Comparison of ENCODE assay signal across 19 cellular contexts in genomic region chr5:74396913-74397606, GRCh38.
DNase-seq lines count a peak whose midpoint lies in the region; ATAC-seq and TF ChIP-seq lines count a peak whose summit lies in the region.
"Had no signal": no experiment of that assay in that cellular context is flagged by ENCODE, and none has a peak within 500 bp of the region (broad histone marks: within the 10 kb centered on the region; RNA-seq: fewer than 3 reads in every experiment).

No MANE protein-coding gene starts in this region.

- DNase-seq in NCI-H1092 treated with DMSO at 0.1 percent for 48 hours (lab: John Stamatoyannopoulos, UW) (peak; percentile 23), NCI-H1092 (lab: John Stamatoyannopoulos, UW) (no peak), SHP77 treated with DMSO at 0.1 percent for 48 hours (lab: John Stamatoyannopoulos, UW) (peak; percentile 88), foreskin keratinocyte (no peak), gastrocnemius medialis (peak in 1 of 2 donors; percentile 40), iPS-NIHi7 (ENCODE audit: extremely low spot score) (no peak), omental fat pad (ENCODE audit: low spot score) (no peak)
- DNase-seq: activated CD4-positive, alpha-beta T cell treated with anti-CD3 and anti-CD28 coated beads, Interleukin-2, amount 10 ng/mL, durations not matched to agents 7 days and 5 days; activated effector memory CD4-positive, alpha-beta T cell treated with anti-CD3 and anti-CD28 coated beads, Interleukin-2, amount 50 U/mL, for 16 hours; DMS153; hippocampal formation; kidney; mesendoderm; NCI-H1930; stimulated activated CD4-positive, alpha-beta T cell treated with anti-CD3 and anti-CD28 coated beads, Interleukin-2, amount 100 ng/mL, for 48 hours; transverse colon had no signal

- no peaks in the 10 kb centered on the region for H3K36me3 ChIP-seq in gastrocnemius medialis
- H3K36me3 ChIP-seq: transverse colon had no signal

- H3K9me3 ChIP-seq in gastrocnemius medialis = no peaks in the 10 kb centered on the region
- H3K9me3 ChIP-seq: transverse colon had no signal

- ATAC-seq in foreskin keratinocyte (no peak), gastrocnemius medialis (peak; percentile 48 to 67), omental fat pad (ENCODE audit: low FRiP score) (no peak), HG03432 (IDR thresholded peaks at IDR 0.05; ENCODE audit: unreplicated experiment) (no peak)
- ATAC-seq: naive thymus-derived CD8-positive, alpha-beta T cell had no signal

- no peaks in the 10 kb centered on the region for H3K27me3 ChIP-seq in foreskin keratinocyte
- no peaks in the 10 kb centered on the region for H3K27me3 ChIP-seq in gastrocnemius medialis
- H3K27me3 ChIP-seq: transverse colon had no signal

- H3K27ac ChIP-seq in foreskin keratinocyte = peak overlapping the region; percentile 93
- H3K27ac ChIP-seq in gastrocnemius medialis = no peak overlapping the region
- H3K27ac ChIP-seq: C4-2B, transverse colon had no signal

- no peak overlapping the region for H3K4me3 ChIP-seq in gastrocnemius medialis
- H3K4me3 ChIP-seq: transverse colon had no signal

- in situ Hi-C loops in gastrocnemius medialis (cut with MboI; ENCODE audit: low sequenced_read_pairs in 4 of 4) = no loop called here

- peaks cover 21% of the 10 kb centered on the region for H3K4me1 ChIP-seq in foreskin keratinocyte
- H3K4me1 ChIP-seq in gastrocnemius medialis = peaks cover 7 to 17% of the 10 kb centered on the region in 2 donors

- no peak for TF ChIP-seq POLR2A in gastrocnemius medialis (IDR thresholded peaks at IDR 0.05)

- TF ChIP-seq CTCF in foreskin keratinocyte (conservative IDR thresholded peaks at IDR 0.05) (no peak), gastrocnemius medialis (IDR thresholded peaks at IDR 0.05 in 4 of 5, conservative IDR thresholded peaks at IDR 0.05 in 1 of 5) (no peak), omental fat pad (IDR thresholded peaks at IDR 0.05) (no peak)

- intact Hi-C loops in gastrocnemius medialis (cut with DNase I; ENCODE audit: low total_unique reads) = no loop called here

Comparison
In these comparisons a context has a peak if more than half of its experiments do, and no peak if none do; other contexts are left out.
1. DNase-seq: peak in NCI-H1092 treated with DMSO at 0.1 percent for 48 hours (single experiment) and SHP77 treated with DMSO at 0.1 percent for 48 hours (single experiment); none in NCI-H1092 (single experiment), foreskin keratinocyte (0 of 2), iPS-NIHi7 (single experiment) and omental fat pad (single experiment).
2. ATAC-seq: peak in gastrocnemius medialis (2 of 2); none in foreskin keratinocyte (single experiment), omental fat pad (single experiment) and HG03432 (single experiment).